Comparison of ENCODE assay signal across 25 cellular contexts in genomic region chr10:21385996-21386620, GRCh38.
A peak's percentile ranks its signal among the peaks of the same experiment; 100 is the strongest.
DNase-seq lines count a peak whose midpoint lies in the region; ATAC-seq, FAIRE-seq and TF ChIP-seq lines count a peak whose summit lies in the region.
"Had no signal": no experiment of that assay in that cellular context is flagged by ENCODE, and none has a peak within 500 bp of the region (broad histone marks: within the 10 kb centered on the region; RNA-seq: fewer than 3 reads in every experiment).

No MANE protein-coding gene starts in this region.

- H3K4me2 ChIP-seq in keratinocyte (ENCODE audit: control insufficient read depth, extremely low read depth, insufficient read depth, low read depth, low read length), result no peak overlapping the region
- H3K4me2 ChIP-seq: BLaER1 treated with 17β-estradiol and CSF1 and Interleukin-3, amounts not matched to agents 10 nM and 100 nM had no signal

- H3K4me1 ChIP-seq in Panc1 (ENCODE audit: control insufficient read depth, insufficient read depth, low read length) (peaks cover 9% of the 10 kb centered on the region; the same call in 1 of the 2 replicates), keratinocyte (ENCODE audit: control insufficient read depth, extremely low read depth, insufficient read depth, low read length) (no peaks in the 10 kb centered on the region)
- H3K4me1 ChIP-seq: BLaER1 treated with 17β-estradiol and CSF1 and Interleukin-3, amounts not matched to agents 10 nM and 100 nM; colonic mucosa; left lung; right lobe of liver; stomach had no signal

- intact Hi-C loops in Panc1 (cut with micrococcal nuclease; ENCODE audit: unreplicated experiment), result no loop called here

- no peaks in the 10 kb centered on the region for H3K79me2 ChIP-seq in keratinocyte (ENCODE audit: control insufficient read depth, insufficient read depth, low read length)

- dilution Hi-C loops in keratinocyte (cut with MboI; ENCODE audit: extremely low pct_ligation_motif_present, low sequenced_read_pairs), result no loop called here

- no peak for ATAC-seq in Panc1
- ATAC-seq in HG02870 (IDR thresholded peaks at IDR 0.05; ENCODE audit: unreplicated experiment), result no peak
- ATAC-seq in HG03565 (IDR thresholded peaks at IDR 0.05; ENCODE audit: unreplicated experiment), result no peak
- ATAC-seq: left lung, right lobe of liver had no signal

- no peak overlapping the region for H3K9ac ChIP-seq in keratinocyte (ENCODE audit: control insufficient read depth, extremely low read depth, insufficient read depth, low read length)
- H3K9ac ChIP-seq: BLaER1 treated with 17β-estradiol and CSF1 and Interleukin-3, amounts not matched to agents 10 nM and 100 nM had no signal

- H4K20me1 ChIP-seq in keratinocyte (ENCODE audit: control insufficient read depth, extremely low read depth, insufficient read depth, low read length), result no peaks in the 10 kb centered on the region
- H4K20me1 ChIP-seq: BLaER1 treated with 17β-estradiol and CSF1 and Interleukin-3, amounts not matched to agents 10 nM and 100 nM had no signal

- POLR2A ChIA-PET in Panc1 (lab: Charles Lee), result no interaction called here

- H3K36me3 ChIP-seq in Panc1 (ENCODE audit: control insufficient read depth, insufficient read depth, low read length) (no peaks in the 10 kb centered on the region), brain microvascular endothelial cell (replicated peaks) (no peaks in the 10 kb centered on the region), keratinocyte (ENCODE audit: control insufficient read depth in 2 of 2, extremely low read depth in 1 of 2, insufficient read depth in 2 of 2, low read length in 2 of 2) (no peaks in the 10 kb centered on the region)
- H3K36me3 ChIP-seq: BLaER1 treated with 17β-estradiol and CSF1 and Interleukin-3, amounts not matched to agents 10 nM and 100 nM; colonic mucosa; left lung; right lobe of liver; stomach; WERI-Rb-1 had no signal

- no peak overlapping the region for H3K4me3 ChIP-seq in Panc1 (ENCODE audit: low read depth in 2 of 2, low read length in 2 of 2)
- H3K4me3 ChIP-seq in brain microvascular endothelial cell (ENCODE audit: low read depth, low read length), result no peak overlapping the region
- H3K4me3 ChIP-seq in keratinocyte (ENCODE audit: control insufficient read depth in 2 of 3, extremely low read depth in 1 of 3, insufficient read depth in 2 of 3, low read depth in 1 of 3, low read length in 3 of 3), result no peak overlapping the region
- H3K4me3 ChIP-seq: BLaER1 treated with 17β-estradiol and CSF1 and Interleukin-3, amounts not matched to agents 10 nM and 100 nM; colonic mucosa; left lung; right lobe of liver; stomach had no signal

- CTCF ChIA-PET in Panc1 (lab: Charles Lee), result no interaction called here

- DNase-seq in Panc1 (ENCODE audit: low read depth, low spot score), result no peak
- DNase-seq in brain microvascular endothelial cell, result no peak
- no peak for DNase-seq in keratinocyte (ENCODE audit: low read depth, low spot score)
- DNase-seq in NCI-H748 treated with DMSO at 0.1 percent for 48 hours (lab: John Stamatoyannopoulos, UW), result no peak
- no peak for DNase-seq in HK-2 (ENCODE audit: unreplicated experiment)
- DNase-seq: activated CD4-positive, alpha-beta T cell treated with anti-CD3 and anti-CD28 coated beads for 48 hours; activated T-cell treated with anti-CD3 and anti-CD28 coated beads for 4 hours; amygdala; colonic mucosa; effector CD8-positive, alpha-beta T cell; erythroblast; H7; left lung; NCI-H1048; NCI-H187 treated with DMSO at 0.1 percent for 48 hours; NCI-H2171; NCI-H510A treated with DMSO at 0.1 percent for 48 hours; right lobe of liver; SHP77 treated with DMSO at 0.1 percent for 48 hours; stomach; SW 1271; WERI-Rb-1 had no signal

- H3K27ac ChIP-seq in Panc1 (ENCODE audit: low read length) (peak overlapping the region; percentile 83), brain microvascular endothelial cell (no peak overlapping the region), keratinocyte (ENCODE audit: control insufficient read depth, insufficient read depth, low read length) (no peak overlapping the region)
- H3K27ac ChIP-seq: BLaER1 treated with 17β-estradiol and CSF1 and Interleukin-3, amounts not matched to agents 10 nM and 100 nM; colonic mucosa; left lung; right lobe of liver; stomach; WERI-Rb-1 had no signal

- no peak; the same call in 1 of the 2 replicates for TF ChIP-seq CTCF in Panc1 (IDR thresholded peaks at IDR 0.05)
- TF ChIP-seq CTCF in brain microvascular endothelial cell (IDR thresholded peaks at IDR 0.05; ENCODE audit: low read depth, low read length, missing control alignments), result peak; percentile 20
- no peak for TF ChIP-seq CTCF in keratinocyte (optimal IDR thresholded peaks at IDR 0.05 in 1 of 3, IDR thresholded peaks at IDR 0.05 in 1 of 3, conservative IDR thresholded peaks at IDR 0.05 in 1 of 3; ENCODE audit: extremely low read depth in 1 of 3, insufficient read depth in 2 of 3, low read length in 3 of 3)

- H2AFZ ChIP-seq in keratinocyte (ENCODE audit: control insufficient read depth, low read length), result peak overlapping the region; percentile 34

- no TSS peak for BruUV-seq in Panc1 (replicated peaks; lab: Mats Ljungman, UMichigan)

- H3K27me3 ChIP-seq in Panc1 (ENCODE audit: control insufficient read depth, insufficient read depth, low read length), result no peaks in the 10 kb centered on the region
- no peaks in the 10 kb centered on the region for H3K27me3 ChIP-seq in brain microvascular endothelial cell (replicated peaks)
- H3K27me3 ChIP-seq in keratinocyte (ENCODE audit: control insufficient read depth, extremely low read depth, insufficient read depth, low read length), result no peaks in the 10 kb centered on the region
- H3K27me3 ChIP-seq: BLaER1 treated with 17β-estradiol and CSF1 and Interleukin-3, amounts not matched to agents 10 nM and 100 nM; colonic mucosa; left lung; right lobe of liver had no signal

- in situ Hi-C loops in Panc1 (cut with HindIII; ENCODE audit: low pct_unique_long_range_greater_than_20kb, low sequenced_read_pairs), result no loop called here
- in situ Hi-C loops in brain microvascular endothelial cell (cut with HindIII; ENCODE audit: low pct_ligation_motif_present, low sequenced_read_pairs), result no loop called here

- H3K9me3 ChIP-seq in Panc1 (ENCODE audit: control insufficient read depth, insufficient read depth, low read depth, low read length) (no peaks in the 10 kb centered on the region), keratinocyte (ENCODE audit: control insufficient read depth, low read depth, low read length) (no peaks in the 10 kb centered on the region)
- H3K9me3 ChIP-seq: colonic mucosa, left lung, right lobe of liver, stomach had no signal

- no peaks in the 10 kb centered on the region for H3K9me1 ChIP-seq in keratinocyte (ENCODE audit: control insufficient read depth, extremely low read depth, insufficient read depth, low read length)

- FAIRE-seq in keratinocyte (lab: Jason Lieb, UNC), result peak; percentile 17
